In genomic region chr9:121326130-121326838, GRCh38 we compare ENCODE assay signal across 10 cellular contexts. TPM values are rescaled to one million over a fixed set of nuclear protein-coding genes. Genes with fewer than 3 reads are reported as not detected.
DNase-seq lines count a peak whose midpoint lies in the region; ATAC-seq, FAIRE-seq and TF ChIP-seq lines count a peak whose summit lies in the region.
"Had no signal": no experiment of that assay in that cellular context is flagged by ENCODE, and none has a peak within 500 bp of the region (broad histone marks: within the 10 kb centered on the region; RNA-seq: fewer than 3 reads in every experiment).

No MANE protein-coding gene starts in this region.

- peaks cover 7% of the 10 kb centered on the region for H3K36me3 Mint-ChIP-seq in stimulated activated effector memory CD8-positive, alpha-beta T cell treated with anti-CD3 and anti-CD28 coated beads, Interleukin-12 subunit alpha, Interleukin-12 subunit beta, amount 100 ng/mL, for 72 hours

- dilution Hi-C loops in endothelial cell of umbilical vein (cut with MboI; ENCODE audit: extremely low pct_ligation_motif_present, low sequenced_read_pairs): no loop called here

- H3K4me1 ChIP-seq in endothelial cell of umbilical vein (ENCODE audit: control insufficient read depth, extremely low read depth, insufficient read depth, low read length) (peaks cover 28% of the 10 kb centered on the region), lung (ENCODE audit: control insufficient read depth in 2 of 2, insufficient read depth in 2 of 2, low read length in 2 of 2) (peaks cover 0 to 11% of the 10 kb centered on the region in 2 donors), thoracic aorta (ENCODE audit: control insufficient read depth in 1 of 2, low read depth in 2 of 2) (peaks cover 35 to 82% of the 10 kb centered on the region in 2 donors)

- peak; percentile 95 for DNase-seq in MG63
- peak; percentile 83 for DNase-seq in endothelial cell of umbilical vein (ENCODE audit: low read depth, low spot score)
- peak; percentile 63 for DNase-seq in lung (ENCODE audit: low spot score)
- peak; percentile 95 for DNase-seq in thoracic aorta (ENCODE audit: low spot score)
- no peak for DNase-seq in inferior parietal cortex (ENCODE audit: extremely low spot score)
- no peak for DNase-seq in NCI-H526 (lab: John Stamatoyannopoulos, UW)
- no peak for DNase-seq in KBM-7
- no peak for DNase-seq in stimulated activated effector memory CD8-positive, alpha-beta T cell treated with anti-CD3 and anti-CD28 coated beads, Interleukin-12 subunit alpha, Interleukin-12 subunit beta, amount 100 ng/mL, for 72 hours (ENCODE audit: low spot score in 2 of 2)
- DNase-seq: NCI-H524 treated with DMSO at 0.1 percent for 48 hours had no signal

- peaks cover 24% of the 10 kb centered on the region for H3K4me1 Mint-ChIP-seq in stimulated activated effector memory CD8-positive, alpha-beta T cell treated with anti-CD3 and anti-CD28 coated beads, Interleukin-12 subunit alpha, Interleukin-12 subunit beta, amount 100 ng/mL, for 72 hours

- TF ChIP-seq POLR2A in endothelial cell of umbilical vein (IDR thresholded peaks at IDR 0.05; ENCODE audit: low read depth, low read length): no peak

- H3K9me3 Mint-ChIP-seq in stimulated activated effector memory CD8-positive, alpha-beta T cell treated with anti-CD3 and anti-CD28 coated beads, Interleukin-12 subunit alpha, Interleukin-12 subunit beta, amount 100 ng/mL, for 72 hours: no peaks in the 10 kb centered on the region

- H3K9me3 ChIP-seq in MG63 (peaks cover 5% of the 10 kb centered on the region; the same call in 1 of the 2 replicates), endothelial cell of umbilical vein (replicated peaks; ENCODE audit: control insufficient read depth, insufficient read depth, low read length) (no peaks in the 10 kb centered on the region), lung (ENCODE audit: control insufficient read depth in 2 of 2, insufficient read depth in 1 of 2, low read length in 1 of 2) (no peaks in the 10 kb centered on the region), thoracic aorta (no peaks in the 10 kb centered on the region)

- H3K27me3 ChIP-seq in MG63 (no peaks in the 10 kb centered on the region), endothelial cell of umbilical vein (ENCODE audit: control insufficient read depth in 2 of 2, insufficient read depth in 2 of 2, low read length in 2 of 2) (no peaks in the 10 kb centered on the region), lung (ENCODE audit: control insufficient read depth, insufficient read depth) (no peaks in the 10 kb centered on the region), thoracic aorta (replicated peaks; ENCODE audit: insufficient read depth) (no peaks in the 10 kb centered on the region)

- no peaks in the 10 kb centered on the region for H3K79me2 ChIP-seq in endothelial cell of umbilical vein (ENCODE audit: control insufficient read depth, insufficient read depth, low read length)

- H3K27ac Mint-ChIP-seq in stimulated activated effector memory CD8-positive, alpha-beta T cell treated with anti-CD3 and anti-CD28 coated beads, Interleukin-12 subunit alpha, Interleukin-12 subunit beta, amount 100 ng/mL, for 72 hours: no peak overlapping the region

- TSS peak; percentile 32 for BruUV-seq in endothelial cell of umbilical vein (replicated peaks; lab: Mats Ljungman, UMichigan)

- POLR2A ChIA-PET in endothelial cell of umbilical vein (lab: Charles Lee): no interaction called here

- TF ChIP-seq CTCF in endothelial cell of umbilical vein (IDR thresholded peaks at IDR 0.05; ENCODE audit: extremely low read depth in 1 of 2, insufficient read depth in 1 of 2, low read depth in 1 of 2, low read length in 2 of 2) (no peak), lung (IDR thresholded peaks at IDR 0.05; ENCODE audit: control extremely low read depth, extremely low read depth) (no peak), thoracic aorta (IDR thresholded peaks at IDR 0.05) (peak; percentile 6)

- WGBS in lung, 2 donors: 62 to 82% methylated on average over 19 of the region's 19 CpGs

- H3K36me3 ChIP-seq in MG63 (peaks cover 54% of the 10 kb centered on the region), endothelial cell of umbilical vein (ENCODE audit: control insufficient read depth in 2 of 2, extremely low read depth in 1 of 2, insufficient read depth in 2 of 2, low read length in 2 of 2) (peaks cover 3 to 28% of the 10 kb centered on the region in 2 experiments), lung (ENCODE audit: control insufficient read depth in 2 of 2, insufficient read depth in 2 of 2, low read length in 2 of 2) (peaks cover 24 to 57% of the 10 kb centered on the region in 2 donors), thoracic aorta (peaks cover 72% of the 10 kb centered on the region)

- no peak overlapping the region for H3K4me3 Mint-ChIP-seq in stimulated activated effector memory CD8-positive, alpha-beta T cell treated with anti-CD3 and anti-CD28 coated beads, Interleukin-12 subunit alpha, Interleukin-12 subunit beta, amount 100 ng/mL, for 72 hours

- H3K4me3 ChIP-seq in MG63 (no peak overlapping the region), endothelial cell of umbilical vein (replicated peaks in 1 of 3; ENCODE audit: insufficient read depth in 1 of 3, low read depth in 1 of 3, low read length in 3 of 3) (no peak overlapping the region), lung (no peak overlapping the region), thoracic aorta (no peak overlapping the region)

- peak overlapping the region; percentile 50 for H3K27ac ChIP-seq in endothelial cell of umbilical vein (ENCODE audit: insufficient read depth, low read depth, low read length)
- H3K27ac ChIP-seq in lung (ENCODE audit: low read depth in 1 of 2, low read length in 1 of 2): peak overlapping the region; percentile 83 to 87
- H3K27ac ChIP-seq in thoracic aorta: peak overlapping the region; percentile 96 to 97

- intact Hi-C loops in endothelial cell of umbilical vein (cut with micrococcal nuclease): loop anchor here (1.0 kb wide), 3 partner anchors 28 to 68 kb away; partner anchors contain the start of gene STOM

- in situ Hi-C loops in KBM-7 (cut with MboI; ENCODE audit: low pct_unique_long_range_greater_than_20kb, low sequenced_read_pairs): no loop called here

- CTCF ChIA-PET in endothelial cell of umbilical vein (lab: Charles Lee): interaction anchor here (0.8 to 3.0 kb wide), 6 partner anchors 25 to 74 kb away, joined by 4 to 12 read pairs (median 8); no protein-coding TSS in a partner anchor

- FAIRE-seq in endothelial cell of umbilical vein (lab: Jason Lieb, UNC): peak; percentile 99
- FAIRE-seq: GM12891 had no signal

- no peaks in the 10 kb centered on the region for H3K9me1 ChIP-seq in endothelial cell of umbilical vein (replicated peaks; ENCODE audit: control insufficient read depth, extremely low read depth, insufficient read depth, low read length)

- ATAC-seq in lung (ENCODE audit: insufficient read depth, low FRiP score) (peak; percentile 46), thoracic aorta (ENCODE audit: insufficient number of reproducible peaks, low FRiP score, low read depth) (peak; percentile 77)
- no peak for ATAC-seq in stimulated activated effector memory CD8-positive, alpha-beta T cell treated with anti-CD3 and anti-CD28 coated beads, Interleukin-12 subunit alpha, Interleukin-12 subunit beta, amount 100 ng/mL, for 72 hours

- H2AFZ ChIP-seq in endothelial cell of umbilical vein (ENCODE audit: low read depth, low read length): no peak overlapping the region

- H3K4me2 ChIP-seq in endothelial cell of umbilical vein (ENCODE audit: insufficient read depth, low read length): no peak overlapping the region

- H4K20me1 ChIP-seq in endothelial cell of umbilical vein (replicated peaks; ENCODE audit: control insufficient read depth, extremely low read depth, insufficient read depth, low read length): no peaks in the 10 kb centered on the region

- peak overlapping the region; percentile 14 for H3K9ac ChIP-seq in endothelial cell of umbilical vein (replicated peaks; ENCODE audit: extremely low read depth, insufficient read depth, low read length)

TF ChIP-seq in endothelial cell of umbilical vein, 7 proteins besides CTCF, POLR2A, EP300 and RAD21:
- TF ChIP-seq JUN (IDR thresholded peaks at IDR 0.05; ENCODE audit: borderline replicate concordance, insufficient read depth, insufficient read length, low read depth) (peak; percentile 21), FOS (IDR thresholded peaks at IDR 0.05; ENCODE audit: borderline replicate concordance, insufficient read depth, low read length) (no peak)
TF ChIP-seq in endothelial cell of umbilical vein: peak in this region for 1.

RNA-seq across cellular contexts. Expression of gene STOM, which starts 43.8 kb away (rescaled TPM):
- 108 and 114 TPM in 2 replicates for total RNA-seq in MG63 (2014; rRNA removed; shearing (Covaris generic); ENCODE audit: low replicate concordance)
- total RNA-seq in endothelial cell of umbilical vein (138 and 170 TPM in 2 replicates), lung (100 to 1,000 TPM; 405 to 470 TPM), thoracic aorta (100 to 1,000 TPM; 177 to 344 TPM)
- polyA plus RNA-seq in endothelial cell of umbilical vein (133 and 153 TPM in 2 replicates), lung (100 to 1,000 TPM; 311 to 413 TPM)
- 149 and 161 TPM in 2 replicates for polyA plus RNA-seq in endothelial cell of umbilical vein (2011; cell fraction: cytosol; rRNA removed)
- 72.7 and 88.0 TPM in 2 replicates for polyA plus RNA-seq in endothelial cell of umbilical vein (2011; cell fraction: nucleus; rRNA removed)
- 142 and 165 TPM in 2 replicates for polyA plus RNA-seq in endothelial cell of umbilical vein (2012)
- 165 and 168 TPM in 2 replicates for polyA minus RNA-seq in endothelial cell of umbilical vein
- polyA minus RNA-seq in endothelial cell of umbilical vein (2011; cell fraction: cytosol; rRNA and poly(A)+ RNA removed): 75.4 TPM
- polyA minus RNA-seq in endothelial cell of umbilical vein (2011; cell fraction: nucleus; rRNA and poly(A)+ RNA removed): 63.6 and 70.5 TPM in 2 replicates

RNA-seq across cellular contexts. Expression of gene GSN, which starts 58.3 kb away (rescaled TPM):
- total RNA-seq in MG63 (2014; rRNA removed; shearing (Covaris generic); ENCODE audit: low replicate concordance): 59.8 and 75.0 TPM in 2 replicates
- total RNA-seq in endothelial cell of umbilical vein (130 and 176 TPM in 2 replicates), lung (100 to 1,000 TPM; 133 to 468 TPM), thoracic aorta (1,000 to 10,000 TPM; 3,187 to 4,234 TPM)
- polyA plus RNA-seq in endothelial cell of umbilical vein (226 and 232 TPM in 2 replicates), lung (100 to 1,000 TPM; 201 to 265 TPM)
- polyA plus RNA-seq in endothelial cell of umbilical vein (2011; cell fraction: cytosol; rRNA removed): 173 and 209 TPM in 2 replicates
- 166 and 211 TPM in 2 replicates for polyA plus RNA-seq in endothelial cell of umbilical vein (2011; cell fraction: nucleus; rRNA removed)
- 108 and 158 TPM in 2 replicates for polyA plus RNA-seq in endothelial cell of umbilical vein (2012)
- 266 and 282 TPM in 2 replicates for polyA minus RNA-seq in endothelial cell of umbilical vein
- 24.0 TPM for polyA minus RNA-seq in endothelial cell of umbilical vein (2011; cell fraction: cytosol; rRNA and poly(A)+ RNA removed)
- 55.1 and 90.4 TPM in 2 replicates for polyA minus RNA-seq in endothelial cell of umbilical vein (2011; cell fraction: nucleus; rRNA and poly(A)+ RNA removed)

Comparison
In these comparisons a context has a peak if more than half of its experiments do, and no peak if none do; other contexts are left out.
1. DNase-seq: peak in MG63 (single experiment), endothelial cell of umbilical vein (single experiment), lung (single experiment) and thoracic aorta (single experiment); none in inferior parietal cortex (single experiment), NCI-H526 (0 of 2), KBM-7 (single experiment) and stimulated activated effector memory CD8-positive, alpha-beta T cell treated with anti-CD3 and anti-CD28 coated beads, Interleukin-12 subunit alpha, Interleukin-12 subunit beta, amount 100 ng/mL, for 72 hours (0 of 2).
2. RNA of gene GSN, which starts 58.3 kb away (total RNA-seq): 3,187 to 4,234 TPM in thoracic aorta; 133 to 468 TPM in lung, 130 to 176 TPM in endothelial cell of umbilical vein and 59.8 to 75.0 TPM in MG63; every median in the first group is over 4 times any median in the second.
3. Peak in every context shown above with its lines, with median percentiles within 50 percentile points of each other: H3K27ac ChIP-seq.